1 cellular context compared by ENCODE assay signal in genomic region chr6:109690740-109691687, GRCh38.
TF ChIP-seq lines count a peak whose summit lies in the region.

Gene AK9, minus strand, starts transcription at chr6:109691202. Its CDS starts 15,457 bp downstream, at chr6:109675745.
Gene FIG4, plus strand, starts transcription at chr6:109691296. Its CDS starts 140 bp downstream, at chr6:109691436.

TF ChIP-seq in K562, 482 proteins besides CTCF, POLR2A, EP300 and RAD21 (continued from another document and continues in another):
- TF ChIP-seq AFF1 (IDR thresholded peaks at IDR 0.05; ENCODE audit: low read depth in 1 of 2, partially characterized antibody in 2 of 2) (no peak), KLF16 (IDR thresholded peaks at IDR 0.05) (no peak), THRB (CRISPR knock-in tag; conservative IDR thresholded peaks at IDR 0.05) (no peak), NR4A1 (CRISPR knock-in tag; IDR thresholded peaks at IDR 0.05) (no peak), NR4A1 (tag; IDR thresholded peaks at IDR 0.05) (no peak), ZNF174 (CRISPR knock-in tag; IDR thresholded peaks at IDR 0.05) (no peak), ZNF324 (CRISPR knock-in tag; IDR thresholded peaks at IDR 0.05) (no peak), POU5F1 (IDR thresholded peaks at IDR 0.05; ENCODE audit: borderline replicate concordance, low read depth, low read length, partially characterized antibody) (no peak), SREBF2 (CRISPR knock-in tag; IDR thresholded peaks at IDR 0.05) (no peak), ZBED1 (IDR thresholded peaks at IDR 0.05) (no peak), ELK3 (CRISPR knock-in tag; IDR thresholded peaks at IDR 0.05) (no peak), MEIS2 (IDR thresholded peaks at IDR 0.05; ENCODE audit: partially characterized antibody) (peak; percentile 49), ZNF512 (tag; IDR thresholded peaks at IDR 0.05) (no peak), SUPT5H (IDR thresholded peaks at IDR 0.05) (peak; percentile 58; the same call in 1 of the 2 replicates), RBM17 (IDR thresholded peaks at IDR 0.05; ENCODE audit: borderline replicate concordance, low read depth, low read length) (no peak), U2AF1 (optimal IDR thresholded peaks at IDR 0.05; ENCODE audit: low read depth, low read length) (no peak), ZHX1 (conservative IDR thresholded peaks at IDR 0.05; ENCODE audit: low read length) (no peak), CCAR2 (IDR thresholded peaks at IDR 0.05; ENCODE audit: low read depth, low read length) (no peak), GABPA (tag; conservative IDR thresholded peaks at IDR 0.05; ENCODE audit: low read depth) (peak; percentile 79), CHD4 (IDR thresholded peaks at IDR 0.05; ENCODE audit: insufficient read depth, insufficient replicate concordance, low read depth, low read length, poor library complexity, severe bottlenecking) (no peak), SOX6 (IDR thresholded peaks at IDR 0.05) (no peak), RNF2 (IDR thresholded peaks at IDR 0.05) (no peak), ZNF586 (CRISPR knock-in tag; conservative IDR thresholded peaks at IDR 0.05) (no peak), ZNF584 (CRISPR knock-in tag; IDR thresholded peaks at IDR 0.05; ENCODE audit: low read depth) (no peak), ZKSCAN1 (IDR thresholded peaks at IDR 0.05; ENCODE audit: low read depth, low read length) (no peak), POLR2G (IDR thresholded peaks at IDR 0.05; ENCODE audit: low read depth, low read length) (peak; percentile 72), CREB5 (CRISPR knock-in tag; IDR thresholded peaks at IDR 0.05) (no peak), WHSC1 (IDR thresholded peaks at IDR 0.05; ENCODE audit: low read length) (no peak), NBN (IDR thresholded peaks at IDR 0.05; ENCODE audit: low read depth) (no peak), SRF (CRISPR knock-in tag; IDR thresholded peaks at IDR 0.05) (peak in 1 of 2 experiments; percentile 74; a peak in 1 of 4 replicates), ZNF311 (CRISPR knock-in tag; IDR thresholded peaks at IDR 0.05) (no peak), CHD7 (IDR thresholded peaks at IDR 0.05; ENCODE audit: low read depth, low read length) (no peak), SAP30 (IDR thresholded peaks at IDR 0.05; ENCODE audit: borderline replicate concordance, insufficient read depth, low read depth, low read length, poor library complexity, severe bottlenecking) (peak; percentile 27)
